Comparison of ENCODE assay signal across 22 cellular contexts in the genomic region with DNA sequence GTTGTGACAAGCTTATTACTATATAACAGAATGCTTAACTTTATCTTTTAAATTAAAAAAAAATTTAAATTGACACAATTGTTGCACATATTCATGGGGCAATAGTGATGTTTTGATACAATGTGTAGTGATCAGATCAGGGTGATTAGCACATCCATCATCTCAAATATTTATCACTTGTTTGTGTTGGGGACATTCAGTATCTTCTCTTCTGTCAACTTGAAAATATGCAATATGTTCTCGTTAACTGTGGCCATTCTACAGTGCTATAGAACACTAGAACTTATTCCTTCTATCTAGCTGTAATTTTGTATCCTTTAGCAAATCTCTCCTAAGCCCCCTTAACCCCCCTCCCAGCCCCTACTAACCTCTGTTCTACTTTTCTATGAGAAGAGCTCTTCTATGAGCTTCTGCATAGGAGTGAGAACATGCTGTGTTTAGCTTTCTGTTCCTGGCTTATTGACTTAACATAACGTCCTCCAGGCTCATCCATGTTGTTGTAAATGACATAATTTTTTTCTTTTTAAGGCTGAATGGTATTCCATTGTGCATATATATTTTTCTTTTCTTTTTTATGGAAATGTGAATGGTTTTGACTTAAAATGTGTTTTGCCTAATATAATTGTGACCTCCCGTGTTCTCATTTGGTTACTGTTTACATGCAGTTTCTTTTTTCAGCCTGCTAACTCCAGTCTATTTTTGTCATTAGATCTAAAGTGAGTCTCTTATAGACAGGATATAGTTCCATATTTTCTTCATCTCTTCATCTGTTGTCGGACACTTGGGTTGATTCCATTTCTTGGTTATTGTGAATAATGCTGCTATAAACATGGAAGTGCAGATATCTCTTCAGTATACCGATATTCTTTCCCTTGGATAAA.
"Had no signal": no experiment of that assay in that cellular context is flagged by ENCODE, and none has a peak within 500 bp of the region (broad histone marks: within the 10 kb centered on the region; RNA-seq: fewer than 3 reads in every experiment).

No MANE protein-coding gene starts in this region.

- H3K27me3 Mint-ChIP-seq: activated CD4-positive, alpha-beta memory T cell treated with anti-CD3 and anti-CD28 coated beads for 36 hours; activated CD4-positive, alpha-beta T cell treated with anti-CD3 and anti-CD28 coated beads, Interleukin-2, amount 10 ng/mL, durations not matched to agents 7 days and 5 days; activated naive CD8-positive, alpha-beta T cell; activated T-helper 17 cell treated with anti-CD3 and anti-CD28 coated beads, Interleukin-2, amount 50 U/mL, for 72 hours; brain; T-cell had no signal

- ATAC-seq: activated T-helper 17 cell treated with anti-CD3 and anti-CD28 coated beads, Interleukin-2, amount 50 U/mL, for 72 hours; PC-3; T-cell had no signal

- H3K27ac ChIP-seq: cardiac muscle cell, VCaP had no signal

- H3K27ac Mint-ChIP-seq: activated CD4-positive, alpha-beta memory T cell treated with anti-CD3 and anti-CD28 coated beads for 36 hours; activated CD4-positive, alpha-beta T cell treated with anti-CD3 and anti-CD28 coated beads, Interleukin-2, amount 10 ng/mL, durations not matched to agents 7 days and 5 days; activated naive CD4-positive, alpha-beta T cell treated with anti-CD3 and anti-CD28 coated beads for 36 hours; activated naive CD8-positive, alpha-beta T cell; activated T-helper 17 cell treated with anti-CD3 and anti-CD28 coated beads, Interleukin-2, amount 50 U/mL, for 72 hours; T-cell had no signal

- H3K4me3 ChIP-seq: cardiac muscle cell had no signal

- H3K27me3 ChIP-seq: cardiac muscle cell had no signal

- DNase-seq: activated CD4-positive, alpha-beta memory T cell treated with anti-CD3 and anti-CD28 coated beads for 36 hours; activated CD4-positive, alpha-beta T cell treated with anti-CD3 and anti-CD28 coated beads, Interleukin-2, amount 10 ng/mL, durations not matched to agents 7 days and 5 days; activated CD4-positive, CD25-positive, alpha-beta regulatory T cell; activated gamma-delta T cell; activated naive CD4-positive, alpha-beta T cell treated with anti-CD3 and anti-CD28 coated beads for 36 hours; activated T-cell treated with anti-CD3 and anti-CD28 coated beads for 4 hours; activated T-cell treated with anti-CD3 and anti-CD28 coated beads, Interleukin-2, amount 50 U/mL, for 48 hours; amygdala; MM.1S; NCI-H1105; NCI-H1436; NCI-H1694 treated with DMSO at 0.1 percent for 48 hours; NCI-H2029 treated with DMSO at 0.1 percent for 48 hours; NCI-H510A treated with DMSO at 0.1 percent for 48 hours; PC-3; SIG-M5; T-cell had no signal

- H3K36me3 ChIP-seq: cardiac muscle cell had no signal

- H3K4me3 Mint-ChIP-seq: activated CD4-positive, alpha-beta memory T cell treated with anti-CD3 and anti-CD28 coated beads for 36 hours; activated CD4-positive, alpha-beta T cell treated with anti-CD3 and anti-CD28 coated beads, Interleukin-2, amount 10 ng/mL, durations not matched to agents 7 days and 5 days; activated naive CD4-positive, alpha-beta T cell treated with anti-CD3 and anti-CD28 coated beads for 36 hours; activated naive CD8-positive, alpha-beta T cell; activated T-helper 17 cell treated with anti-CD3 and anti-CD28 coated beads, Interleukin-2, amount 50 U/mL, for 72 hours; brain; T-cell had no signal
